1 cellular context compared by ENCODE assay signal in genomic region chr12:52946334-52946733, GRCh38.
TF ChIP-seq lines count a peak whose summit lies in the region.

No MANE protein-coding gene starts in this region.

TF ChIP-seq in GM23338, 12 proteins besides CTCF, POLR2A, EP300 and RAD21 (continued from another document):
- TF ChIP-seq REST (IDR thresholded peaks at IDR 0.05; ENCODE audit: unreplicated experiment) (no peak), NANOG (IDR thresholded peaks at IDR 0.05; ENCODE audit: borderline replicate concordance) (no peak), ZNF114 (CRISPR knock-in tag; IDR thresholded peaks at IDR 0.05) (no peak), STAT1 (IDR thresholded peaks at IDR 0.05; ENCODE audit: unreplicated experiment) (no peak), ZNF462 (CRISPR knock-in tag; IDR thresholded peaks at IDR 0.05) (no peak)
- TF ChIP-seq, protein P1, sequence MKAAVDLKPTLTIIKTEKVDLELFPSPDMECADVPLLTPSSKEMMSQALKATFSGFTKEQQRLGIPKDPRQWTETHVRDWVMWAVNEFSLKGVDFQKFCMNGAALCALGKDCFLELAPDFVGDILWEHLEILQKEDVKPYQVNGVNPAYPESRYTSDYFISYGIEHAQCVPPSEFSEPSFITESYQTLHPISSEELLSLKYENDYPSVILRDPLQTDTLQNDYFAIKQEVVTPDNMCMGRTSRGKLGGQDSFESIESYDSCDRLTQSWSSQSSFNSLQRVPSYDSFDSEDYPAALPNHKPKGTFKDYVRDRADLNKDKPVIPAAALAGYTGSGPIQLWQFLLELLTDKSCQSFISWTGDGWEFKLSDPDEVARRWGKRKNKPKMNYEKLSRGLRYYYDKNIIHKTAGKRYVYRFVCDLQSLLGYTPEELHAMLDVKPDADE (IDR thresholded peaks at IDR 0.05), result no peak
